In genomic region chr1:153040950-153041631, GRCh38 we compare ENCODE assay signal across 1 cellular context.
A peak's percentile ranks its signal among the peaks of the same experiment; 100 is the strongest.
TF ChIP-seq lines count a peak whose summit lies in the region.

Gene SPRR2D (minus strand): TSS chr1:153041120. CDS start chr1:153040346, 774 bp downstream.

TF ChIP-seq in K562, 482 proteins besides CTCF, POLR2A, EP300 and RAD21 (continued from another document and continues in another):
- TF ChIP-seq AFF4 (CRISPR knock-in tag; IDR thresholded peaks at IDR 0.05) (no peak), ATF6 (CRISPR knock-in tag; IDR thresholded peaks at IDR 0.05) (no peak), ZBTB5 (IDR thresholded peaks at IDR 0.05) (no peak), DEAF1 (CRISPR knock-in tag; IDR thresholded peaks at IDR 0.05) (no peak), HNRNPH1 (optimal IDR thresholded peaks at IDR 0.05; ENCODE audit: low read depth, low read length) (no peak), FOSL1 (tag; conservative IDR thresholded peaks at IDR 0.05) (peak; percentile 96), ZNF165 (CRISPR knock-in tag; IDR thresholded peaks at IDR 0.05; ENCODE audit: borderline replicate concordance) (no peak), CBX3 (IDR thresholded peaks at IDR 0.05; ENCODE audit: borderline replicate concordance in 1 of 2, low read length in 2 of 2) (no peak), ZNF318 (IDR thresholded peaks at IDR 0.05; ENCODE audit: borderline replicate concordance in 1 of 2, low read depth in 1 of 2) (0 out of 4 replicates have a peak, but pooled peaks of 1 of the 2 experiments have one; percentile 30), LEF1 (IDR thresholded peaks at IDR 0.05) (peak; percentile 47; the same call in 1 of the 2 replicates), MBD1 (CRISPR knock-in tag; IDR thresholded peaks at IDR 0.05) (no peak), FOXO4 (CRISPR knock-in tag; IDR thresholded peaks at IDR 0.05) (no peak), LARP7 (IDR thresholded peaks at IDR 0.05) (no peak), SMARCE1 (IDR thresholded peaks at IDR 0.05) (peak; percentile 44; the same call in 1 of the 2 replicates), ZBTB11 (CRISPR knock-in tag; IDR thresholded peaks at IDR 0.05) (no peak), ZFP36 (IDR thresholded peaks at IDR 0.05; ENCODE audit: low read depth, low read length, partially characterized antibody) (no peak), ESRRA (IDR thresholded peaks at IDR 0.05; ENCODE audit: borderline replicate concordance, low read depth) (no peak), NRF1 (conservative IDR thresholded peaks at IDR 0.05 in 1 of 2, IDR thresholded peaks at IDR 0.05 in 1 of 2) (peak in 1 of 2 experiments; percentile 25; a peak in 1 of 4 replicates), ATF3 (IDR thresholded peaks at IDR 0.05) (peak; percentile 85), ATF3 (CRISPR knock-in tag; conservative IDR thresholded peaks at IDR 0.05) (no peak), HEY1 (CRISPR knock-in tag; IDR thresholded peaks at IDR 0.05; ENCODE audit: borderline replicate concordance) (no peak), ZNF124 (CRISPR knock-in tag; IDR thresholded peaks at IDR 0.05) (no peak)
